28 cellular contexts compared by ENCODE assay signal in genomic region chrX:104789784-104790183, GRCh38.
"Had no signal": no experiment of that assay in that cellular context is flagged by ENCODE, and none has a peak within 500 bp of the region (broad histone marks: within the 10 kb centered on the region; RNA-seq: fewer than 3 reads in every experiment).

No MANE protein-coding gene starts in this region.

- H3K9me3 ChIP-seq: ovary, psoas muscle, right lobe of liver, sigmoid colon, stomach, thoracic aorta, thyroid gland, tibial nerve, upper lobe of left lung, uterus had no signal

- ATAC-seq: natural killer cell; psoas muscle; stimulated activated effector memory CD8-positive, alpha-beta T cell treated with anti-CD3 and anti-CD28 coated beads, Interleukin-12 subunit alpha, Interleukin-12 subunit beta, amount 100 ng/mL, for 72 hours; stimulated activated naive B cell treated with anti-CD40 and anti-IgM and Interleukin-4, amounts not matched to agents 10 μg/mL and 1 μg/mL and 100 μg/mL, for 72 hours had no signal

- H3K27ac ChIP-seq: neural progenitor cell, ovary, parathyroid adenoma, psoas muscle, right lobe of liver, sigmoid colon, stomach, thoracic aorta, thyroid gland, tibial nerve, upper lobe of left lung, uterus had no signal

- H3K36me3 ChIP-seq: neural progenitor cell, ovary, right lobe of liver, sigmoid colon, stomach, thoracic aorta, thyroid gland, tibial nerve, upper lobe of left lung, uterus had no signal

- H3K4me1 ChIP-seq: neural progenitor cell, psoas muscle, right lobe of liver, sigmoid colon, stomach, thyroid gland, tibial nerve, upper lobe of left lung, uterus had no signal

- H3K27me3 Mint-ChIP-seq: progenitor cell of endocrine pancreas; stimulated activated naive CD8-positive, alpha-beta T cell treated with anti-CD3 and anti-CD28 coated beads, Interleukin-15, Interleukin-2, amounts not matched to agents 100 ng/mL and 50 ng/mL, for 24 hours had no signal

- H3K4me1 Mint-ChIP-seq: natural killer cell; nephron; neural progenitor cell; stimulated activated effector memory CD8-positive, alpha-beta T cell treated with anti-CD3 and anti-CD28 coated beads, Interleukin-12 subunit alpha, Interleukin-12 subunit beta, amount 100 ng/mL, for 72 hours; stimulated activated naive B cell treated with anti-CD40 and anti-IgM and Interleukin-4, amounts not matched to agents 10 μg/mL and 1 μg/mL and 100 μg/mL, for 72 hours had no signal

- H3K4me3 ChIP-seq: neural progenitor cell, ovary, psoas muscle, right lobe of liver, sigmoid colon, stomach, thoracic aorta, thyroid gland, tibial nerve, upper lobe of left lung, uterus had no signal

- H3K4me3 Mint-ChIP-seq: natural killer cell; nephron; neural progenitor cell; stimulated activated effector memory CD8-positive, alpha-beta T cell treated with anti-CD3 and anti-CD28 coated beads, Interleukin-12 subunit alpha, Interleukin-12 subunit beta, amount 100 ng/mL, for 72 hours; stimulated activated naive B cell treated with anti-CD40 and anti-IgM and Interleukin-4, amounts not matched to agents 10 μg/mL and 1 μg/mL and 100 μg/mL, for 72 hours; stimulated activated naive CD8-positive, alpha-beta T cell treated with anti-CD3 and anti-CD28 coated beads, Interleukin-15, Interleukin-2, amounts not matched to agents 100 ng/mL and 50 ng/mL, for 24 hours had no signal

- H3K9me3 Mint-ChIP-seq: nephron; neural progenitor cell; stimulated activated effector memory CD8-positive, alpha-beta T cell treated with anti-CD3 and anti-CD28 coated beads, Interleukin-12 subunit alpha, Interleukin-12 subunit beta, amount 100 ng/mL, for 72 hours; stimulated activated naive CD8-positive, alpha-beta T cell treated with anti-CD3 and anti-CD28 coated beads, Interleukin-15, Interleukin-2, amounts not matched to agents 100 ng/mL and 50 ng/mL, for 24 hours had no signal

- DNase-seq: natural killer cell; occipital lobe; ovary; posterior cingulate gyrus; psoas muscle; right cardiac atrium; right lobe of liver; sigmoid colon; small intestine; stimulated activated CD4-positive, alpha-beta T cell treated with anti-CD3 and anti-CD28 coated beads, Interleukin-15, amount 100 ng/mL, for 24 hours; stimulated activated CD4-positive, alpha-beta T cell treated with anti-CD3 and anti-CD28 coated beads, Interleukin-2, amount 100 ng/mL, for 24 hours; stimulated activated CD4-positive, alpha-beta T cell treated with anti-CD3 and anti-CD28 coated beads, Interleukin-2, amount 100 ng/mL, for 48 hours; stimulated activated CD4-positive, alpha-beta T cell treated with anti-CD3 and anti-CD28 coated beads, Interleukin-4, amount 100 ng/mL, for 24 hours; stimulated activated naive B cell treated with anti-CD40 and anti-IgM and Interleukin-4, amounts not matched to agents 10 μg/mL and 1 μg/mL and 100 μg/mL, for 72 hours; stimulated activated naive CD4-positive, alpha-beta T cell treated with Interleukin-2 at 50 U/mL for 16 hours; stomach; thyroid gland; trophoblast cell; upper lobe of left lung; uterus had no signal

- H3K27me3 ChIP-seq: neural progenitor cell, ovary, right lobe of liver, sigmoid colon, thyroid gland, upper lobe of left lung, uterus had no signal

- H3K9ac ChIP-seq: neural progenitor cell, parathyroid adenoma had no signal

- H3K27ac Mint-ChIP-seq: natural killer cell; nephron; neural progenitor cell; progenitor cell of endocrine pancreas; stimulated activated effector memory CD8-positive, alpha-beta T cell treated with anti-CD3 and anti-CD28 coated beads, Interleukin-12 subunit alpha, Interleukin-12 subunit beta, amount 100 ng/mL, for 72 hours; stimulated activated naive B cell treated with anti-CD40 and anti-IgM and Interleukin-4, amounts not matched to agents 10 μg/mL and 1 μg/mL and 100 μg/mL, for 72 hours; stimulated activated naive CD8-positive, alpha-beta T cell treated with anti-CD3 and anti-CD28 coated beads, Interleukin-15, Interleukin-2, amounts not matched to agents 100 ng/mL and 50 ng/mL, for 24 hours had no signal

- H3K36me3 Mint-ChIP-seq: natural killer cell; neural progenitor cell; stimulated activated effector memory CD8-positive, alpha-beta T cell treated with anti-CD3 and anti-CD28 coated beads, Interleukin-12 subunit alpha, Interleukin-12 subunit beta, amount 100 ng/mL, for 72 hours; stimulated activated naive B cell treated with anti-CD40 and anti-IgM and Interleukin-4, amounts not matched to agents 10 μg/mL and 1 μg/mL and 100 μg/mL, for 72 hours had no signal
